Comparison of ENCODE assay signal across 1 cellular context in genomic region chr1:1354271-1355247, GRCh38.
TF ChIP-seq lines count a peak whose summit lies in the region.

No MANE protein-coding gene starts in this region.

TF ChIP-seq in GM12878, 131 proteins besides CTCF, POLR2A, EP300 and RAD21:
- no peak for TF ChIP-seq ZNF207 (IDR thresholded peaks at IDR 0.05; ENCODE audit: borderline replicate concordance)
- peak in 1 of 2 experiments; percentile 72; a peak in 2 of 4 replicates for TF ChIP-seq BHLHE40 (IDR thresholded peaks at IDR 0.05; ENCODE audit: borderline replicate concordance in 1 of 2, low read depth in 2 of 2, low read length in 1 of 2)
- no peak for TF ChIP-seq IKZF2 (IDR thresholded peaks at IDR 0.05)
- TF ChIP-seq SUZ12 (IDR thresholded peaks at IDR 0.05; ENCODE audit: unreplicated experiment) = peak; percentile 62
